ENCODE assay signal across 28 cellular contexts in genomic region chr16:68617735-68618134, GRCh38. TPM values are rescaled to one million over a fixed set of nuclear protein-coding genes. Genes with fewer than 3 reads are reported as not detected.
"Had no signal": no experiment of that assay in that cellular context is flagged by ENCODE, and none has a peak within 500 bp of the region (broad histone marks: within the 10 kb centered on the region; RNA-seq: fewer than 3 reads in every experiment).

No MANE protein-coding gene starts in this region.

- H3K4me3 ChIP-seq: left lung, lower lobe of right lung, pancreas, prostate gland, spleen, suprapubic skin, thoracic aorta, tibial artery, upper lobe of right lung had no signal

- H3K4me1 ChIP-seq: left lung, lower lobe of right lung, pancreas, prostate gland, spleen, suprapubic skin, tibial artery, upper lobe of right lung had no signal

- H3K4me1 Mint-ChIP-seq: immature natural killer cell; naive thymus-derived CD8-positive, alpha-beta T cell; nephron; neural crest cell; stimulated activated effector memory CD8-positive, alpha-beta T cell treated with anti-CD3 and anti-CD28 coated beads, Interleukin-12 subunit alpha, Interleukin-12 subunit beta, amount 100 ng/mL, for 72 hours had no signal

- H3K9me3 Mint-ChIP-seq: stimulated activated effector memory CD8-positive, alpha-beta T cell treated with anti-CD3 and anti-CD28 coated beads, Interleukin-12 subunit alpha, Interleukin-12 subunit beta, amount 100 ng/mL, for 72 hours had no signal

- ATAC-seq: left colon; left lung; lower lobe of right lung; naive thymus-derived CD8-positive, alpha-beta T cell; pancreas; right cardiac atrium; sciatic nerve; stimulated activated effector memory CD8-positive, alpha-beta T cell treated with anti-CD3 and anti-CD28 coated beads, Interleukin-12 subunit alpha, Interleukin-12 subunit beta, amount 100 ng/mL, for 72 hours; upper lobe of right lung had no signal

- DNase-seq: immature natural killer cell; kidney; left colon; left lung; lower lobe of right lung; mammary epithelial cell; mesenchymal stem cell; naive thymus-derived CD8-positive, alpha-beta T cell; nucleus accumbens; pancreas; retina; right cardiac atrium; small intestine; spleen; stimulated activated CD4-positive, alpha-beta T cell treated with anti-CD3 and anti-CD28 coated beads, Interleukin-4, amount 100 ng/mL, for 24 hours; stimulated activated naive CD4-positive, alpha-beta T cell; tibial artery; trophoblast cell; upper lobe of right lung had no signal

- H3K27ac Mint-ChIP-seq: immature natural killer cell; naive thymus-derived CD8-positive, alpha-beta T cell; nephron; stimulated activated effector memory CD8-positive, alpha-beta T cell treated with anti-CD3 and anti-CD28 coated beads, Interleukin-12 subunit alpha, Interleukin-12 subunit beta, amount 100 ng/mL, for 72 hours; stimulated activated naive CD8-positive, alpha-beta T cell treated with anti-CD3 and anti-CD28 coated beads, Interleukin-15, Interleukin-2, amounts not matched to agents 100 ng/mL and 50 ng/mL, for 24 hours had no signal

- H3K36me3 Mint-ChIP-seq: immature natural killer cell; stimulated activated effector memory CD8-positive, alpha-beta T cell treated with anti-CD3 and anti-CD28 coated beads, Interleukin-12 subunit alpha, Interleukin-12 subunit beta, amount 100 ng/mL, for 72 hours had no signal

- H3K9me3 ChIP-seq: pancreas, prostate gland, suprapubic skin, upper lobe of right lung had no signal

- H3K36me3 ChIP-seq: left lung, lower lobe of right lung, pancreas, prostate gland, spleen, suprapubic skin, thoracic aorta, upper lobe of right lung had no signal

- H3K27ac ChIP-seq: left lung, lower lobe of right lung, pancreas, prostate gland, spleen, suprapubic skin, thoracic aorta, tibial artery, upper lobe of right lung had no signal

- H3K4me3 Mint-ChIP-seq: immature natural killer cell; naive thymus-derived CD8-positive, alpha-beta T cell; nephron; neural crest cell; stimulated activated effector memory CD8-positive, alpha-beta T cell treated with anti-CD3 and anti-CD28 coated beads, Interleukin-12 subunit alpha, Interleukin-12 subunit beta, amount 100 ng/mL, for 72 hours; stimulated activated naive CD8-positive, alpha-beta T cell treated with anti-CD3 and anti-CD28 coated beads, Interleukin-15, Interleukin-2, amounts not matched to agents 100 ng/mL and 50 ng/mL, for 24 hours had no signal

- H3K27me3 ChIP-seq: left lung, pancreas, spleen, suprapubic skin, tibial artery, upper lobe of right lung had no signal

RNA-seq across cellular contexts. Expression of gene CDH3, which starts 27.4 kb away (rescaled TPM):
- total RNA-seq: thoracic aorta had no signal
- polyA plus RNA-seq: immature natural killer cell; liver; naive thymus-derived CD8-positive, alpha-beta T cell had no signal
